ENCODE assay signal across 8 cellular contexts in the genomic region with DNA sequence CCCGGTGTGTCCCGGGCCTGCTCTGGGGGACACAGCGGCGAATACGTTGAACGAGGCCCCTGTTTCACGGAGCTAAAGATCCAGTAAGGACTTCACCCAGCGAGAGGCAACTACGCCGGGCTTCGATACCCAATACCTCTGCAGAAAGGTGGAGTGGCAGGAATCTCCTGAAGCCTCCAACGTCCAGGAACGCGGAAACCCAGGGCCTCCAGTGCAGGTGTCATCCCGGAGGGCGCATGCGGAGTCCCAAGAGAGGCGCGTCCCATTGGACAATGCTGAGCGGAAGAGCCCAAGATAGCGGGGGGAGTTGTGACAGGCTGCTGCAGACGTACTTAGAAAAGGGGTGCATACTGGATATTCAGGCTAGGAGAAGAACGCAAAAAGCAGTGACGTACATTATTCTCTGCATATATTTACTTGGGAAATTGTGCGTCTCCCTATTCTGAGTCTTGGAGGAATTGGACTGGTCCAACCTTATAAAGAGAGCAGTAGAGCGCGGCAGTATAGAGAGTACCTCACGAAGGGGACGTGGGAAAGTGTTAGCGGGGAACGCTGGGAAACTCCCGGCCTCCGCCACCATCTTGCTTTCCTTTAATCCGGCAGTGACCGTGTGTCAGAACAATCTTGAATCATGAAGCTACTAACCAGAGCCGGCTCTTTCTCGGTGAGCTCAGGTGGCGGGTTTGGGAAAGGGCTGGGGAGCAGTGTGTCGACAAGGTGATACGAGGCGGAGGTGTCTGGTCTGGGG. TPM values are rescaled to one million over a fixed set of nuclear protein-coding genes. Genes with fewer than 3 reads are reported as not detected.
DNase-seq lines count a peak whose midpoint lies in the region; ATAC-seq, FAIRE-seq and TF ChIP-seq lines count a peak whose summit lies in the region.

UQCRC2 (plus strand) TSS at position 569 of the 748 bp plus-strand sequence; CDS start at position 632, 63 bp downstream.

- peak within 1 kb of the TSS; percentile 100 for H3K4me3 Mint-ChIP-seq in WTC11
- H3K4me3 Mint-ChIP-seq in immature natural killer cell, result peak within 1 kb of the TSS; percentile 98 to 100 (median 99)

- no peaks in the 10 kb centered on the region for H3K27me3 Mint-ChIP-seq in WTC11 (ENCODE audit: low read depth)
- peaks cover 10 to 14% (median 11%) of the 10 kb centered on the region in 3 donors for H3K27me3 Mint-ChIP-seq in immature natural killer cell (ENCODE audit: low read depth in 3 of 3)

- H3K4me1 Mint-ChIP-seq in WTC11 (peaks cover 11% of the 10 kb centered on the region), immature natural killer cell (peaks cover 59 to 82% of the 10 kb centered on the region in 2 donors)

- H3K27me3 ChIP-seq in bronchial epithelial cell (ENCODE audit: control insufficient read depth, insufficient read depth, low read length), result no peaks in the 10 kb centered on the region

- CTCF ChIA-PET in WTC11 (lab: Charles Lee), result interaction anchor here (0.9 to 1.1 kb wide), 3 partner anchors 125 to 236 kb away, joined by 3 to 5 read pairs (median 4); no protein-coding TSS in a partner anchor

- POLR2A ChIA-PET in WTC11 (lab: Charles Lee), result interaction anchor here (0.7 kb wide), 1 partner anchor 133 kb away, joined by 3 read pairs; no protein-coding TSS in a partner anchor

- TF ChIP-seq CTCF in AG09309 (IDR thresholded peaks at IDR 0.05; ENCODE audit: control insufficient read depth, insufficient read depth, low read depth, low read length, missing control alignments), result no peak
- no peak for TF ChIP-seq CTCF in WTC11 (IDR thresholded peaks at IDR 0.05)
- TF ChIP-seq CTCF in bronchial epithelial cell (IDR thresholded peaks at IDR 0.05; ENCODE audit: insufficient read depth, low read length, severe bottlenecking), result no peak

- H3K9me3 Mint-ChIP-seq in WTC11 (no peaks in the 10 kb centered on the region), immature natural killer cell (no peaks in the 10 kb centered on the region)

- H3K27ac Mint-ChIP-seq in WTC11, result peak within 1 kb of the TSS; percentile 100
- peak within 1 kb of the TSS; percentile 99 to 100 (median 99) for H3K27ac Mint-ChIP-seq in immature natural killer cell

- ATAC-seq in GM19023 (IDR thresholded peaks at IDR 0.05; ENCODE audit: unreplicated experiment) (peak; percentile 93), HG03196 (IDR thresholded peaks at IDR 0.05; ENCODE audit: unreplicated experiment) (peak; percentile 88), WTC11 (peak; percentile 94)

- H3K36me3 Mint-ChIP-seq in WTC11, result peaks cover 11% of the 10 kb centered on the region
- peaks cover 0 to 6% (median 4%) of the 10 kb centered on the region in 3 donors for H3K36me3 Mint-ChIP-seq in immature natural killer cell

- no peak for FAIRE-seq in bronchial epithelial cell (lab: Jason Lieb, UNC)

- peaks cover 5% of the 10 kb centered on the region for H3K36me3 ChIP-seq in bronchial epithelial cell (ENCODE audit: control insufficient read depth, insufficient read depth, low read length)

- H3K4me3 ChIP-seq in AG09309 (ENCODE audit: control insufficient read depth, low read depth, low read length), result peak within 1 kb of the TSS; percentile 90
- peak within 1 kb of the TSS; percentile 61 for H3K4me3 ChIP-seq in bronchial epithelial cell (ENCODE audit: low read depth, low read length)

- peak; percentile 79 for DNase-seq in AG09309 (ENCODE audit: low read depth)
- peak; percentile 87 for DNase-seq in NCI-H226
- peak; percentile 85 for DNase-seq in WTC11 (ENCODE audit: low spot score)
- DNase-seq in bronchial epithelial cell (ENCODE audit: low read depth), result peak; percentile 91
- peak; percentile 89 to 90 (median 90) for DNase-seq in immature natural killer cell
- DNase-seq in smooth muscle cell of the brain vasculature (ENCODE audit: low read depth, low spot score), result peak; percentile 80

TF ChIP-seq in WTC11, 78 proteins besides CTCF, POLR2A, EP300 and RAD21 (continues in another document):
- no peak for TF ChIP-seq GRHL2 (CRISPR knock-in tag; IDR thresholded peaks at IDR 0.05; ENCODE audit: insufficient replicate concordance, severe bottlenecking)
- 0 out of 2 replicates have a peak, but pooled peaks have one; percentile 12 for TF ChIP-seq JUN (CRISPR knock-in tag; IDR thresholded peaks at IDR 0.05)
- TF ChIP-seq ARID4B (CRISPR knock-in tag; IDR thresholded peaks at IDR 0.05; ENCODE audit: borderline replicate concordance), result peak; percentile 37; the same call in 1 of the 2 replicates
- TF ChIP-seq GABPB1 (CRISPR knock-in tag; IDR thresholded peaks at IDR 0.05), result 0 out of 2 replicates have a peak, but pooled peaks have one; percentile 32
- TF ChIP-seq ZSCAN18 (CRISPR knock-in tag; IDR thresholded peaks at IDR 0.05), result no peak
- TF ChIP-seq, protein P1, sequence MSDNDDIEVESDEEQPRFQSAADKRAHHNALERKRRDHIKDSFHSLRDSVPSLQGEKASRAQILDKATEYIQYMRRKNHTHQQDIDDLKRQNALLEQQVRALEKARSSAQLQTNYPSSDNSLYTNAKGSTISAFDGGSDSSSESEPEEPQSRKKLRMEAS (CRISPR knock-in tag; IDR thresholded peaks at IDR 0.05), result peak; percentile 26; the same call in 1 of the 2 replicates
- TF ChIP-seq, protein P2, sequence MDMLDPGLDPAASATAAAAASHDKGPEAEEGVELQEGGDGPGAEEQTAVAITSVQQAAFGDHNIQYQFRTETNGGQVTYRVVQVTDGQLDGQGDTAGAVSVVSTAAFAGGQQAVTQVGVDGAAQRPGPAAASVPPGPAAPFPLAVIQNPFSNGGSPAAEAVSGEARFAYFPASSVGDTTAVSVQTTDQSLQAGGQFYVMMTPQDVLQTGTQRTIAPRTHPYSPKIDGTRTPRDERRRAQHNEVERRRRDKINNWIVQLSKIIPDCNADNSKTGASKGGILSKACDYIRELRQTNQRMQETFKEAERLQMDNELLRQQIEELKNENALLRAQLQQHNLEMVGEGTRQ (CRISPR knock-in tag; IDR thresholded peaks at IDR 0.05), result peak; percentile 23; the same call in 1 of the 2 replicates
- TF ChIP-seq TEAD1 (CRISPR knock-in tag; IDR thresholded peaks at IDR 0.05), result no peak
- TF ChIP-seq ZNF512 (CRISPR knock-in tag; IDR thresholded peaks at IDR 0.05; ENCODE audit: borderline replicate concordance), result no peak
- no peak for TF ChIP-seq ZNF219 (CRISPR knock-in tag; IDR thresholded peaks at IDR 0.05; ENCODE audit: borderline replicate concordance)
- TF ChIP-seq NFYB (CRISPR knock-in tag; conservative IDR thresholded peaks at IDR 0.05; ENCODE audit: low read depth), result 0 out of 2 replicates have a peak, but pooled peaks have one; percentile 31

RNA-seq across cellular contexts. Expression of gene UQCRC2, which starts in this region (rescaled TPM):
- total RNA-seq in WTC11 (2021), result 197 to 207 TPM (median 198 TPM) in 3 replicates
- 250 and 252 TPM in 2 replicates for total RNA-seq in bronchial epithelial cell
- polyA plus RNA-seq in immature natural killer cell, result 100 to 1,000 TPM; 147 to 208 (median 195) TPM

Comparison
In these comparisons a context has a peak if more than half of its experiments do, and no peak if none do; other contexts are left out.
1. Peak in every context shown above with its lines: DNase-seq, ATAC-seq and H3K4me3 ChIP-seq.